ENCODE assay signal across 17 cellular contexts in the genomic region with DNA sequence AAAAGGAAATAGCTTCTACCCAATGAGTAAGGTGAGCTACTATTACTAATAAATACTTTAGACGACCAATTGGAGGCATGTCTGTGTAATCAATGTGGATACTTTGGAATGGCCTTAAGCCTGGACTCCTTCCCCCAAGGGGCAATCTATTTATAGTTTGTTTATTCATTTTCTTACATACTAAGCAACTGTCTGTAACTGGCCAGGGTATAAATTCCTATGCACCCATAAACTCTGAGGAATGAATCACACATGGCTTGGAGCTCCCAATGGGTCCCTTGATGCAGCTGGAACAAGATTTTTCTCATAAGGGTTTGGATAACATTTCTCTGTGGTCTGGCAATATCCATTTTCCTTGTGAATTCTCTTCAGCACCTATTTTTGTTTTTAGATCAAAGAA.
DNase-seq lines count a peak whose midpoint lies in the region; ATAC-seq and TF ChIP-seq lines count a peak whose summit lies in the region.
"Had no signal": no experiment of that assay in that cellular context is flagged by ENCODE, and none has a peak within 500 bp of the region (broad histone marks: within the 10 kb centered on the region; RNA-seq: fewer than 3 reads in every experiment).

No MANE protein-coding gene starts in this region.

- POLR2A ChIA-PET in PC-3 (lab: Charles Lee; ENCODE audit: unreplicated experiment): no interaction called here

- H3K4me3 ChIP-seq in PC-3 (ENCODE audit: low read length) (peak overlapping the region; percentile 14; the same call in 1 of the 2 replicates), H7 (ENCODE audit: insufficient read depth, low read depth, low read length) (no peak overlapping the region), mesenchymal stem cell (ENCODE audit: insufficient read depth in 1 of 2, low read depth in 1 of 2, low read length in 2 of 2) (no peak overlapping the region)
- H3K4me3 ChIP-seq: BLaER1 had no signal

- H3K27me3 ChIP-seq in PC-3 (ENCODE audit: low read length) (no peaks in the 10 kb centered on the region), H7 (ENCODE audit: control insufficient read depth, insufficient read depth, low read length) (no peaks in the 10 kb centered on the region), mesenchymal stem cell (ENCODE audit: control insufficient read depth in 1 of 2, insufficient read depth in 1 of 2, low read length in 2 of 2) (no peaks in the 10 kb centered on the region)
- H3K27me3 ChIP-seq: BLaER1 had no signal

- no peak overlapping the region for H3K14ac ChIP-seq in mesenchymal stem cell (ENCODE audit: low read length in 2 of 2)

- H3K27ac ChIP-seq in PC-3 (ENCODE audit: low read length) (no peak overlapping the region), mesenchymal stem cell (ENCODE audit: low read length, poor library complexity, severe bottlenecking) (no peak overlapping the region)
- H3K27ac ChIP-seq: 22Rv1, BLaER1, C4-2B had no signal

- intact Hi-C loops in PC-3 (cut with micrococcal nuclease): no loop called here

- no peak overlapping the region for H3K18ac ChIP-seq in mesenchymal stem cell (ENCODE audit: low read depth in 1 of 2, low read length in 2 of 2)

- H4K20me1 ChIP-seq in PC-3 (ENCODE audit: low read length): no peaks in the 10 kb centered on the region
- H4K20me1 ChIP-seq: BLaER1 had no signal

- ATAC-seq in PC-3: no peak

- no peak overlapping the region for H3K23ac ChIP-seq in mesenchymal stem cell (ENCODE audit: low read length in 2 of 2)

- DNase-seq in EH (ENCODE audit: low read depth): peak; percentile 1
- DNase-seq in PC-3: peak; percentile 33
- DNase-seq in kidney tubule cell (ENCODE audit: low spot score): peak; percentile 65
- DNase-seq in renal cortical epithelial cell (ENCODE audit: low read depth): peak; percentile 66
- no peak for DNase-seq in activated CD8-positive, alpha-beta memory T cell treated with anti-CD3 and anti-CD28 coated beads, Interleukin-2, amount 50 U/mL, for 48 hours
- no peak for DNase-seq in activated gamma-delta T cell treated with Interleukin-2 at 50 U/mL for 16 hours
- no peak for DNase-seq in H7
- no peak for DNase-seq in mesenchymal stem cell
- DNase-seq: CD4-positive, alpha-beta T cell; CD8-positive, alpha-beta memory T cell; DMS 273 treated with DMSO at 0.1 percent for 48 hours; DMS79; GOT3; HCEC 1CT had no signal

- H2AFZ ChIP-seq in PC-3 (ENCODE audit: low read length): no peak overlapping the region
- no peak overlapping the region for H2AFZ ChIP-seq in mesenchymal stem cell (ENCODE audit: low read depth, low read length)

- WGBS in mesenchymal stem cell: no CpG with 5 or more reads among the region's 1 CpG

- peaks cover 62% of the 10 kb centered on the region for H3K36me3 ChIP-seq in PC-3 (ENCODE audit: low read depth, low read length)
- no peaks in the 10 kb centered on the region for H3K36me3 ChIP-seq in H7 (replicated peaks; ENCODE audit: control insufficient read depth, insufficient read depth, low read length)
- H3K36me3 ChIP-seq in mesenchymal stem cell (ENCODE audit: control insufficient read depth in 1 of 2, insufficient read depth in 2 of 2, low read depth in 1 of 2, low read length in 2 of 2): no peaks in the 10 kb centered on the region
- H3K36me3 ChIP-seq: BLaER1 had no signal

- H3K4ac ChIP-seq in mesenchymal stem cell (ENCODE audit: low read depth in 1 of 2, low read length in 2 of 2): no peak overlapping the region

- H3K4me1 ChIP-seq in PC-3 (ENCODE audit: insufficient read depth, low read length) (no peaks in the 10 kb centered on the region), mesenchymal stem cell (ENCODE audit: control insufficient read depth, insufficient read depth, low read depth, low read length) (no peaks in the 10 kb centered on the region)
- H3K4me1 ChIP-seq: BLaER1 had no signal

- no peak overlapping the region for H2BK120ac ChIP-seq in mesenchymal stem cell (ENCODE audit: low read depth, low read length)

- H3K79me2 ChIP-seq in PC-3 (ENCODE audit: low read length): peaks cover 52% of the 10 kb centered on the region

- no peak overlapping the region for H4K91ac ChIP-seq in mesenchymal stem cell (ENCODE audit: low read length)

- no peaks in the 10 kb centered on the region for H3K79me1 ChIP-seq in mesenchymal stem cell (replicated peaks; ENCODE audit: low read length, poor library complexity, severe bottlenecking)

- H2BK15ac ChIP-seq in mesenchymal stem cell (ENCODE audit: low read depth, poor library complexity, severe bottlenecking): no peak overlapping the region

- H3K9ac ChIP-seq in PC-3 (ENCODE audit: low read length) (no peak overlapping the region), mesenchymal stem cell (ENCODE audit: low read length) (no peak overlapping the region)
- H3K9ac ChIP-seq: BLaER1 had no signal

- BruUV-seq in PC-3 (replicated peaks; lab: Mats Ljungman, UMichigan): no TSS peak

- TF ChIP-seq CTCF in PC-3 (conservative IDR thresholded peaks at IDR 0.05; ENCODE audit: low read depth, low read length): no peak

- H3F3A ChIP-seq in PC-3 (ENCODE audit: low read length, unreplicated experiment): no peaks in the 10 kb centered on the region

- no peak overlapping the region for H2BK5ac ChIP-seq in mesenchymal stem cell (ENCODE audit: low read depth, low read length, poor library complexity, severe bottlenecking)

- CTCF ChIA-PET in PC-3 (lab: Charles Lee): no interaction called here

- H3K4me2 ChIP-seq in PC-3 (ENCODE audit: low read length) (no peak overlapping the region), mesenchymal stem cell (ENCODE audit: low read length, poor library complexity, severe bottlenecking) (no peak overlapping the region)
- H3K4me2 ChIP-seq: BLaER1 had no signal

- no peak overlapping the region for H2AK5ac ChIP-seq in mesenchymal stem cell (ENCODE audit: low read length, severe bottlenecking)

- H2BK12ac ChIP-seq in mesenchymal stem cell (ENCODE audit: low read length in 2 of 2): no peak overlapping the region

- H3K9me3 ChIP-seq in PC-3 (ENCODE audit: low read length) (peaks cover 14% of the 10 kb centered on the region; the same call in 1 of the 2 replicates), mesenchymal stem cell (ENCODE audit: control insufficient read depth, low read length) (peaks cover 30% of the 10 kb centered on the region)

- H3K9me2 ChIP-seq in PC-3 (replicated peaks; ENCODE audit: low read length): no peaks in the 10 kb centered on the region

- H4K8ac ChIP-seq in mesenchymal stem cell (ENCODE audit: low read length): no peak overlapping the region

Comparison
In these comparisons a context has a peak if more than half of its experiments do, and no peak if none do; other contexts are left out.
1. DNase-seq: peak in EH (single experiment), PC-3 (single experiment), kidney tubule cell (single experiment) and renal cortical epithelial cell (single experiment); none in activated CD8-positive, alpha-beta memory T cell treated with anti-CD3 and anti-CD28 coated beads, Interleukin-2, amount 50 U/mL, for 48 hours (single experiment), activated gamma-delta T cell treated with Interleukin-2 at 50 U/mL for 16 hours (single experiment), H7 (single experiment) and mesenchymal stem cell (single experiment).